15 cellular contexts compared by ENCODE assay signal in the genomic region with DNA sequence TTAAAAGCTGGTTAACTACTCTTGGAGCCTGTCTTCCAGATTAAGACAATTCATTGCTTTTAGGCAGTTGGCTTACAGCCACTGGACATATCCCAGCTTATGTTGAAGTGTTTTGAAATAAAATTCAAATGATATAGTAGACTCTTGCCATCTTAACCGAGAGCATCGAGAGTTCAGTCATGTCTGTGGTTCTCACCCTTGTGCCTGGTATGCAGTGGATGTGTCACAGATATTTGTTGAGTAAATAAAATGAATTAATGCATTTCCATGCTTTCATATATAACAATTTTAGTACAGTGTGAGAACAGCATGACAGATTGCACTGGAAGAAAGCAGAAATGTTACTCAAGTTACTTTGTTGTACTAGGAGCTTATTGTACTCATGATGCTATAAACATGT.
DNase-seq lines count a peak whose midpoint lies in the region; ATAC-seq and TF ChIP-seq lines count a peak whose summit lies in the region.
"Had no signal": no experiment of that assay in that cellular context is flagged by ENCODE, and none has a peak within 500 bp of the region (broad histone marks: within the 10 kb centered on the region; RNA-seq: fewer than 3 reads in every experiment).

No MANE protein-coding gene starts in this region.

- H3K9me3 ChIP-seq in HAP-1 (no peaks in the 10 kb centered on the region), aorta (ENCODE audit: control insufficient read depth, low read length) (no peaks in the 10 kb centered on the region)
- H3K9me3 ChIP-seq: ovary, Peyer's patch, testis had no signal

- DNase-seq in GM04504 (ENCODE audit: low read depth): peak; percentile 89
- peak; percentile 99 for DNase-seq in amniotic epithelial cell (ENCODE audit: low read depth)
- DNase-seq in fibroblast of pulmonary artery (ENCODE audit: low read depth): peak; percentile 72
- peak; percentile 46 for DNase-seq in stromal cell of bone marrow (ENCODE audit: low read depth)
- no peak for DNase-seq in HAP-1 (ENCODE audit: low spot score in 2 of 2)
- no peak for DNase-seq in aorta
- DNase-seq: activated CD4-positive, alpha-beta memory T cell treated with anti-CD3 and anti-CD28 coated beads, Interleukin-2, amount 10 ng/mL, durations not matched to agents 7 days and 5 days; activated naive CD8-positive, alpha-beta T cell treated with anti-CD3 and anti-CD28 coated beads, Interleukin-2, amount 50 U/mL, for 24 hours; DMS79 treated with DMSO at 0.1 percent for 48 hours; left colon; NCI-H1048; ovary; Peyer's patch; testis had no signal

- in situ Hi-C loops in HAP-1 (cut with MboI; ENCODE audit: low sequenced_read_pairs): no loop called here

- H3K4me1 ChIP-seq in HAP-1 (no peaks in the 10 kb centered on the region), aorta (ENCODE audit: control insufficient read depth in 1 of 2, insufficient read depth in 2 of 2, low read length in 2 of 2) (peaks cover 0 to 6% of the 10 kb centered on the region in 2 donors)
- H3K4me1 ChIP-seq: testis had no signal

- intact Hi-C loops in aorta (cut with DNase I): no loop called here

- ATAC-seq in HG02610 (IDR thresholded peaks at IDR 0.05; ENCODE audit: unreplicated experiment): no peak
- no peak for ATAC-seq in aorta (ENCODE audit: low FRiP score)
- ATAC-seq: activated naive CD8-positive, alpha-beta T cell treated with anti-CD3 and anti-CD28 coated beads, Interleukin-2, amount 50 U/mL, for 24 hours; left colon had no signal

- H3K27ac ChIP-seq in aorta (ENCODE audit: low read depth in 1 of 2, low read length in 2 of 2): no peak overlapping the region
- H3K27ac ChIP-seq: ovary, Peyer's patch, testis had no signal

- TF ChIP-seq CTCF in fibroblast of pulmonary artery (IDR thresholded peaks at IDR 0.05; ENCODE audit: low read length, missing control alignments): no peak

- WGBS in aorta, 2 donors: 46 to 52% methylated on average over 2 of the region's 2 CpGs

- H3K36me3 ChIP-seq in HAP-1 (replicated peaks): no peaks in the 10 kb centered on the region
- no peaks in the 10 kb centered on the region for H3K36me3 ChIP-seq in aorta (ENCODE audit: control insufficient read depth in 1 of 2, insufficient read depth in 2 of 2, low read length in 1 of 2)
- H3K36me3 ChIP-seq: ovary, Peyer's patch had no signal

- H3K27me3 ChIP-seq in HAP-1 (ENCODE audit: low read depth) (no peaks in the 10 kb centered on the region), aorta (ENCODE audit: control insufficient read depth in 1 of 2, insufficient read depth in 2 of 2, low read length in 1 of 2) (no peaks in the 10 kb centered on the region)
- H3K27me3 ChIP-seq: ovary, Peyer's patch, testis had no signal

- H3K4me3 ChIP-seq in fibroblast of pulmonary artery (replicated peaks; ENCODE audit: low read depth, low read length): no peak overlapping the region
- no peak overlapping the region for H3K4me3 ChIP-seq in HAP-1
- no peak overlapping the region for H3K4me3 ChIP-seq in aorta (ENCODE audit: low read length in 2 of 2)
- H3K4me3 ChIP-seq: ovary, Peyer's patch, testis had no signal

Comparison
In these comparisons a context has a peak if more than half of its experiments do, and no peak if none do; other contexts are left out.
1. DNase-seq: peak in GM04504 (single experiment), amniotic epithelial cell (single experiment), fibroblast of pulmonary artery (single experiment) and stromal cell of bone marrow (single experiment); none in HAP-1 (0 of 2) and aorta (0 of 2).